8 cellular contexts compared by ENCODE assay signal in genomic region chr11:65860278-65861164, GRCh38. TPM values are rescaled to one million over a fixed set of nuclear protein-coding genes. Genes with fewer than 3 reads are reported as not detected.
DNase-seq lines count a peak whose midpoint lies in the region; ATAC-seq, FAIRE-seq and TF ChIP-seq lines count a peak whose summit lies in the region.

TSS of gene MUS81 (plus strand) at chr11:65860433. CDS start at chr11:65860754, 321 bp downstream.

- no peaks in the 10 kb centered on the region for H3K9me3 ChIP-seq in kidney (ENCODE audit: control insufficient read depth in 1 of 2, low read length in 2 of 2)

- H3K36me3 ChIP-seq in kidney (ENCODE audit: control insufficient read depth in 1 of 2, insufficient read depth in 2 of 2, low read length in 2 of 2) = peaks cover 24 to 31% of the 10 kb centered on the region in 2 donors

- H3K9ac ChIP-seq in kidney (ENCODE audit: low read length in 2 of 2) = peak within 1 kb of the TSS; percentile 92 to 100

- peak within 1 kb of the TSS; percentile 77 to 96 for H3K4me3 ChIP-seq in kidney (ENCODE audit: low read length in 2 of 2)

- no peak for FAIRE-seq in kidney (lab: Jason Lieb, UNC)

- peak; percentile 90 for DNase-seq in NCI-H510A treated with DMSO at 0.1 percent for 48 hours (lab: John Stamatoyannopoulos, UW)
- DNase-seq in activated CD4-positive, alpha-beta T cell treated with anti-CD3 and anti-CD28 coated beads for 1 hour = peak; percentile 92
- peak; percentile 64 to 82 for DNase-seq in cerebellar nuclear complex (lab: John Stamatoyannopoulos, UW)
- DNase-seq in kidney = peak; percentile 99
- DNase-seq in stimulated activated CD4-positive, alpha-beta T cell treated with anti-CD3 and anti-CD28 coated beads, Interleukin-15, amount 100 ng/mL, for 1 hour (ENCODE audit: low read depth in 1 of 2, low spot score in 1 of 2) = peak; percentile 93 to 96

- peak within 1 kb of the TSS; percentile 98 to 100 for H3K27ac ChIP-seq in kidney (ENCODE audit: low read depth in 2 of 2, low read length in 2 of 2)

- intact Hi-C loops in kidney (cut with DNase I) = no loop called here

- peak; percentile 74 for TF ChIP-seq CTCF in GM12801 (IDR thresholded peaks at IDR 0.05; ENCODE audit: extremely low read depth, insufficient read length)
- peak; percentile 87 for TF ChIP-seq CTCF in kidney (IDR thresholded peaks at IDR 0.05; ENCODE audit: borderline replicate concordance, extremely low read depth, insufficient read depth)

- ATAC-seq in HG03135 (IDR thresholded peaks at IDR 0.05; ENCODE audit: unreplicated experiment) (peak; percentile 27), HG03520 (IDR thresholded peaks at IDR 0.05; ENCODE audit: unreplicated experiment) (no peak)

- H3K4me1 ChIP-seq in kidney (ENCODE audit: control insufficient read depth in 1 of 2, insufficient read depth in 1 of 2, low read depth in 1 of 2, low read length in 2 of 2) = peaks cover 25 to 31% of the 10 kb centered on the region in 2 donors

RNA-seq across cellular contexts. Expression of gene MUS81, which starts in this region (rescaled TPM):
- total RNA-seq in kidney = 54.9 TPM
- 31.2 TPM for polyA plus RNA-seq in kidney (ENCODE audit: insufficient read depth, low read depth, low replicate concordance)
